Comparison of ENCODE assay signal across 10 cellular contexts in genomic region chr18:44742741-44743311, GRCh38.
A peak's percentile ranks its signal among the peaks of the same experiment; 100 is the strongest.
DNase-seq lines count a peak whose midpoint lies in the region; ATAC-seq, FAIRE-seq and TF ChIP-seq lines count a peak whose summit lies in the region.
"Had no signal": no experiment of that assay in that cellular context is flagged by ENCODE, and none has a peak within 500 bp of the region (broad histone marks: within the 10 kb centered on the region; RNA-seq: fewer than 3 reads in every experiment).

No MANE protein-coding gene starts in this region.

- intact Hi-C loops in right lobe of liver (cut with DNase I) (no loop called here), vagina (cut with DNase I) (no loop called here), A673 (cut with micrococcal nuclease; ENCODE audit: unreplicated experiment) (no loop called here)

- no peaks in the 10 kb centered on the region for H3K9me3 ChIP-seq in astrocyte (ENCODE audit: insufficient read depth, low read depth, low read length)
- H3K9me3 ChIP-seq in right lobe of liver, result no peaks in the 10 kb centered on the region
- no peaks in the 10 kb centered on the region for H3K9me3 ChIP-seq in vagina
- no peaks in the 10 kb centered on the region for H3K9me3 ChIP-seq in A673 (ENCODE audit: low read depth, low read length, poor library complexity, severe bottlenecking)

- H3K36me3 ChIP-seq in astrocyte (ENCODE audit: insufficient read depth, low read length) (no peaks in the 10 kb centered on the region), right lobe of liver (no peaks in the 10 kb centered on the region), vagina (no peaks in the 10 kb centered on the region), A673 (ENCODE audit: insufficient read depth, low read length, poor library complexity, severe bottlenecking) (no peaks in the 10 kb centered on the region)

- CTCF ChIA-PET in A673 (lab: Charles Lee), result no interaction called here

- H4K20me1 ChIP-seq in astrocyte (ENCODE audit: insufficient read depth, low read length), result peaks cover 3% of the 10 kb centered on the region

- POLR2A ChIA-PET in A673 (lab: Charles Lee; ENCODE audit: low non-redundant PET), result no interaction called here

- 39% methylated on average over 3 of the region's 3 CpGs for WGBS in right lobe of liver (ENCODE audit: insufficient coverage, low coverage, low lambda C conversion rate, missing lambda C conversion rate)

- H3K27me3 ChIP-seq in astrocyte (ENCODE audit: insufficient read depth, low read length) (peaks cover 8% of the 10 kb centered on the region), right lobe of liver (no peaks in the 10 kb centered on the region), vagina (no peaks in the 10 kb centered on the region), A673 (replicated peaks; ENCODE audit: insufficient read depth, low read depth, low read length, poor library complexity) (no peaks in the 10 kb centered on the region)

- no peak overlapping the region for H3K27ac ChIP-seq in astrocyte (ENCODE audit: low read depth, low read length)
- no peak overlapping the region for H3K27ac ChIP-seq in right lobe of liver
- H3K27ac ChIP-seq in vagina, result peak overlapping the region; percentile 71
- H3K27ac ChIP-seq in A673 (ENCODE audit: low read depth, low read length, poor library complexity, severe bottlenecking), result no peak overlapping the region
- H3K27ac ChIP-seq: HL-60 had no signal

- no TSS peak for BruUV-seq in A673 (replicated peaks; lab: Mats Ljungman, UMichigan)

- no peaks in the 10 kb centered on the region for H3K79me2 ChIP-seq in astrocyte (ENCODE audit: insufficient read depth, low read length)

- H3K4me1 Mint-ChIP-seq in astrocyte (ENCODE audit: low read depth, unreplicated experiment), result no peaks in the 10 kb centered on the region

- no peak overlapping the region for H3K9ac ChIP-seq in astrocyte (ENCODE audit: low read length)

- no peaks in the 10 kb centered on the region for H3K9me3 Mint-ChIP-seq in astrocyte (ENCODE audit: unreplicated experiment)

- FAIRE-seq in astrocyte (lab: Jason Lieb, UNC), result no peak
- FAIRE-seq: A204.1 had no signal

- ATAC-seq in right lobe of liver, result peak; percentile 78 to 92 (median 85)
- ATAC-seq in GM18861 (IDR thresholded peaks at IDR 0.05; ENCODE audit: unreplicated experiment), result no peak
- no peak for ATAC-seq in GM18867 (IDR thresholded peaks at IDR 0.05; ENCODE audit: unreplicated experiment)

- peaks cover 10% of the 10 kb centered on the region for H3K36me3 Mint-ChIP-seq in astrocyte (ENCODE audit: low read depth, unreplicated experiment)

- TF ChIP-seq POLR2A in right lobe of liver (IDR thresholded peaks at IDR 0.05) (no peak), vagina (IDR thresholded peaks at IDR 0.05) (no peak)

- no peak overlapping the region for H3K4me3 Mint-ChIP-seq in astrocyte (ENCODE audit: unreplicated experiment)

- H3K27ac Mint-ChIP-seq in astrocyte (ENCODE audit: unreplicated experiment), result no peak overlapping the region

- peak overlapping the region; percentile 13 for H2AFZ ChIP-seq in astrocyte (ENCODE audit: low read depth, low read length)

- H3K27me3 Mint-ChIP-seq in astrocyte (ENCODE audit: low read depth, unreplicated experiment), result peaks cover 52% of the 10 kb centered on the region

- peak; percentile 28 for DNase-seq in NCI-H2227 (lab: John Stamatoyannopoulos, UW; ENCODE audit: unreplicated experiment)
- DNase-seq in NCI-H2227 treated with DMSO at 0.1 percent for 48 hours (lab: John Stamatoyannopoulos, UW), result no peak
- DNase-seq in astrocyte (ENCODE audit: low read depth), result peak; percentile 76
- DNase-seq in right lobe of liver, result peak in 2 of 3 donors; percentile 58 to 68
- no peak for DNase-seq in vagina (ENCODE audit: extremely low spot score in 2 of 2)
- no peak for DNase-seq in A673 (ENCODE audit: low spot score)

- TF ChIP-seq CTCF in astrocyte (IDR thresholded peaks at IDR 0.05; ENCODE audit: insufficient read depth, low read depth, low read length), result no peak
- TF ChIP-seq CTCF in right lobe of liver (IDR thresholded peaks at IDR 0.05), result no peak
- no peak for TF ChIP-seq CTCF in vagina (IDR thresholded peaks at IDR 0.05)
- no peak for TF ChIP-seq CTCF in A673 (conservative IDR thresholded peaks at IDR 0.05; ENCODE audit: low read depth, low read length)

- H3K4me3 ChIP-seq in astrocyte (ENCODE audit: insufficient read depth, low read depth, low read length), result no peak overlapping the region
- no peak overlapping the region for H3K4me3 ChIP-seq in right lobe of liver
- H3K4me3 ChIP-seq in vagina, result peak overlapping the region in 1 of 2 donors; percentile 9
- no peak overlapping the region for H3K4me3 ChIP-seq in A673 (ENCODE audit: low read depth, low read length, poor library complexity, severe bottlenecking)

- peak overlapping the region; percentile 61 for H3K4me2 ChIP-seq in astrocyte (ENCODE audit: low read length)

- H3K4me1 ChIP-seq in astrocyte (ENCODE audit: insufficient read depth, low read length), result peaks cover 10% of the 10 kb centered on the region
- H3K4me1 ChIP-seq in right lobe of liver, result peaks cover 0 to 23% (median 3%) of the 10 kb centered on the region in 4 donors
- H3K4me1 ChIP-seq in vagina, result peaks cover 40% of the 10 kb centered on the region
- no peaks in the 10 kb centered on the region for H3K4me1 ChIP-seq in A673 (ENCODE audit: insufficient read depth, low read length, poor library complexity, severe bottlenecking)

Comparison
In these comparisons a context has a peak if more than half of its experiments do, and no peak if none do; other contexts are left out.
1. DNase-seq: peak in NCI-H2227 (single experiment), astrocyte (single experiment) and right lobe of liver (2 of 3); none in NCI-H2227 treated with DMSO at 0.1 percent for 48 hours (single experiment), vagina (0 of 2) and A673 (single experiment).
2. ATAC-seq: peak in right lobe of liver (4 of 4); none in GM18861 (single experiment) and GM18867 (single experiment).